ENCODE assay signal across 8 cellular contexts in genomic region chrX:65035451-65035779, GRCh38. TPM values are rescaled to one million over a fixed set of nuclear protein-coding genes. Genes with fewer than 3 reads are reported as not detected.
DNase-seq lines count a peak whose midpoint lies in the region; ATAC-seq and TF ChIP-seq lines count a peak whose summit lies in the region.

No MANE protein-coding gene starts in this region.

- peaks cover 0 to 2% (median 0%) of the 10 kb centered on the region in 6 donors for H3K9me3 Mint-ChIP-seq in immature natural killer cell
- H3K9me3 Mint-ChIP-seq in stimulated activated naive CD8-positive, alpha-beta T cell treated with anti-CD3 and anti-CD28 coated beads, Interleukin-15, Interleukin-2, amounts not matched to agents 100 ng/mL and 50 ng/mL, for 24 hours = no peaks in the 10 kb centered on the region

- in situ Hi-C loops in astrocyte of the spinal cord (cut with HindIII; ENCODE audit: low sequenced_read_pairs) = no loop called here

- H3K27ac Mint-ChIP-seq in immature natural killer cell = peak overlapping the region; percentile 59 to 92 (median 87)
- H3K27ac Mint-ChIP-seq in stimulated activated naive CD8-positive, alpha-beta T cell treated with anti-CD3 and anti-CD28 coated beads, Interleukin-15, Interleukin-2, amounts not matched to agents 100 ng/mL and 50 ng/mL, for 24 hours = peak overlapping the region; percentile 88

- peaks cover 7 to 8% (median 8%) of the 10 kb centered on the region in 3 donors for H3K27me3 Mint-ChIP-seq in immature natural killer cell (ENCODE audit: low read depth in 3 of 3)
- H3K27me3 Mint-ChIP-seq in stimulated activated naive CD8-positive, alpha-beta T cell treated with anti-CD3 and anti-CD28 coated beads, Interleukin-15, Interleukin-2, amounts not matched to agents 100 ng/mL and 50 ng/mL, for 24 hours = no peaks in the 10 kb centered on the region

- no peaks in the 10 kb centered on the region for H3K36me3 ChIP-seq in GM06990 (ENCODE audit: control insufficient read depth, insufficient read depth, low read length)

- peaks cover 10 to 14% of the 10 kb centered on the region in 2 donors for H3K4me1 Mint-ChIP-seq in immature natural killer cell
- H3K4me1 Mint-ChIP-seq in stimulated activated naive CD8-positive, alpha-beta T cell treated with anti-CD3 and anti-CD28 coated beads, Interleukin-15, Interleukin-2, amounts not matched to agents 100 ng/mL and 50 ng/mL, for 24 hours (ENCODE audit: low read depth) = peaks cover 35% of the 10 kb centered on the region

- no peak for DNase-seq in GM06990 (ENCODE audit: extremely low read depth, insufficient read length)
- peak in 46 of 76 experiments; percentile 0 to 51 (median 16) for DNase-seq in HUDEP-2 (lab: John Stamatoyannopoulos, UW; ENCODE audit: unreplicated experiment in 76 of 76)
- DNase-seq in astrocyte of the spinal cord (ENCODE audit: low read depth, low spot score) = peak; percentile 0
- DNase-seq in immature natural killer cell = no peak
- DNase-seq in HuH-7.5 (ENCODE audit: low spot score) = no peak
- DNase-seq in NCI-H1092 (lab: John Stamatoyannopoulos, UW) = no peak

- H3K36me3 Mint-ChIP-seq in immature natural killer cell = no peaks in the 10 kb centered on the region
- H3K36me3 Mint-ChIP-seq in stimulated activated naive CD8-positive, alpha-beta T cell treated with anti-CD3 and anti-CD28 coated beads, Interleukin-15, Interleukin-2, amounts not matched to agents 100 ng/mL and 50 ng/mL, for 24 hours (ENCODE audit: low read depth) = no peaks in the 10 kb centered on the region

- TF ChIP-seq CTCF in GM06990 (IDR thresholded peaks at IDR 0.05; ENCODE audit: insufficient read depth, low read length, poor library complexity, severe bottlenecking) (no peak), astrocyte of the spinal cord (IDR thresholded peaks at IDR 0.05; ENCODE audit: low read depth, low read length) (no peak)

- peak overlapping the region; percentile 87 to 91 (median 90) for H3K4me3 Mint-ChIP-seq in immature natural killer cell
- peak overlapping the region; percentile 91 for H3K4me3 Mint-ChIP-seq in stimulated activated naive CD8-positive, alpha-beta T cell treated with anti-CD3 and anti-CD28 coated beads, Interleukin-15, Interleukin-2, amounts not matched to agents 100 ng/mL and 50 ng/mL, for 24 hours

- H3K4me3 ChIP-seq in GM06990 (replicated peaks; ENCODE audit: low read depth, low read length) (peak overlapping the region; percentile 57), astrocyte of the spinal cord (ENCODE audit: low read depth, low read length) (peak overlapping the region; percentile 18)

- ATAC-seq in GM21447 (IDR thresholded peaks at IDR 0.05; ENCODE audit: unreplicated experiment) = peak; percentile 49

- no peaks in the 10 kb centered on the region for H3K27me3 ChIP-seq in GM06990 (replicated peaks; ENCODE audit: control insufficient read depth, insufficient read depth, low read length)

RNA-seq across cellular contexts. Expression of gene ZC3H12B, which starts 0.8 kb away (rescaled TPM):
- under 1 TPM in 2 of 3 donors, not detected in 1; 0.29 to 0.45 TPM for polyA plus RNA-seq in immature natural killer cell

RNA-seq across cellular contexts. Expression of gene ZC4H2, which starts 59.2 kb away (rescaled TPM):
- 1 to 10 TPM; 4.9 to 9.9 (median 6.3) TPM for polyA plus RNA-seq in immature natural killer cell

Comparison
In these comparisons a context has a peak if more than half of its experiments do, and no peak if none do; other contexts are left out.
1. DNase-seq: peak in HUDEP-2 (46 of 76) and astrocyte of the spinal cord (single experiment); none in GM06990 (single experiment), immature natural killer cell (0 of 3), HuH-7.5 (single experiment) and NCI-H1092 (single experiment).